37 cellular contexts compared by ENCODE assay signal in the genomic region with DNA sequence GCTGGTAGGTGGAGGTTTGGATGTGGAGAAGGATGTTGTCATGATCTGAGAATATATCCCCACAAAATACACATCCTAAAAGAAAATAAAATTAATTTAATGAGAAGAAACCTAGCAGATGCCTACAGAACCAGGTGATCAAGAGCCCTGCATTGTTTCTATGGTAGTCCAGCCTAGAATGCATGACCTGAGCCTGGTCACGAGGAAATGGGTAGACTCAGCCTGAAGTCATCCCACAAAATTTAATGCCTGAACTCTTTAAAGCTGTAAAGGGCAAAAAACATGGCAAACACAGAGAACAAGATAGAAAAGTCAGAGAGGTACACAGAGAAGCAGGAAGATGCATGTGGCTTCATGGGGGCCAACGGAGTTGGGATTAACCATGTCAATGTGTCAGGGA. TPM values are rescaled to one million over a fixed set of nuclear protein-coding genes. Genes with fewer than 3 reads are reported as not detected.
"Had no signal": no experiment of that assay in that cellular context is flagged by ENCODE, and none has a peak within 500 bp of the region (broad histone marks: within the 10 kb centered on the region; RNA-seq: fewer than 3 reads in every experiment).

No MANE protein-coding gene starts in this region.

- H3K36me3 Mint-ChIP-seq: immature natural killer cell had no signal

- FAIRE-seq: astrocyte had no signal

- H3K27ac Mint-ChIP-seq: activated CD4-positive, alpha-beta memory T cell treated with anti-CD3 and anti-CD28 coated beads, Interleukin-2, amount 10 ng/mL, durations not matched to agents 7 days and 5 days; activated CD4-positive, alpha-beta T cell treated with anti-CD3 and anti-CD28 coated beads, Interleukin-2, amount 10 ng/mL, durations not matched to agents 7 days and 5 days; activated T-cell treated with anti-CD3 and anti-CD28 coated beads, Interleukin-2, amount 50 U/mL, for 24 hours; effector memory CD8-positive, alpha-beta T cell; nephron; T-helper 17 cell had no signal

- H3K4me3 Mint-ChIP-seq: activated CD4-positive, alpha-beta memory T cell treated with anti-CD3 and anti-CD28 coated beads, Interleukin-2, amount 10 ng/mL, durations not matched to agents 7 days and 5 days; activated CD4-positive, alpha-beta T cell treated with anti-CD3 and anti-CD28 coated beads, Interleukin-2, amount 10 ng/mL, durations not matched to agents 7 days and 5 days; activated T-cell treated with anti-CD3 and anti-CD28 coated beads, Interleukin-2, amount 50 U/mL, for 24 hours; effector memory CD8-positive, alpha-beta T cell; immature natural killer cell; nephron; T-helper 17 cell had no signal

- H3K4me1 ChIP-seq: prostate gland, sigmoid colon had no signal

- H3K4me2 ChIP-seq: smooth muscle cell had no signal

- H3K27ac ChIP-seq: brain microvascular endothelial cell, coronary artery, gastroesophageal sphincter, heart left ventricle, left lung, lower lobe of right lung, ovary, prostate gland, sigmoid colon, tibial nerve had no signal

- H3K27me3 ChIP-seq: brain microvascular endothelial cell, gastroesophageal sphincter, heart left ventricle, left lung, ovary, sigmoid colon, tibial nerve had no signal

- H3K4me1 Mint-ChIP-seq: T-helper 17 cell had no signal

- DNase-seq: activated CD4-positive, alpha-beta memory T cell treated with anti-CD3 and anti-CD28 coated beads, Interleukin-2, amount 10 ng/mL, durations not matched to agents 7 days and 5 days; activated CD4-positive, alpha-beta T cell treated with anti-CD3 and anti-CD28 coated beads for 1 hour; activated CD4-positive, alpha-beta T cell treated with anti-CD3 and anti-CD28 coated beads, Interleukin-2, amount 10 ng/mL, durations not matched to agents 7 days and 5 days; activated CD8-positive, alpha-beta memory T cell treated with anti-CD3 and anti-CD28 coated beads, Interleukin-2, amount 50 U/mL, for 48 hours; activated gamma-delta T cell; activated naive CD4-positive, alpha-beta T cell treated with anti-CD3 and anti-CD28 coated beads, Interleukin-2, amount 50 U/mL, for 16 hours; activated T-cell treated with anti-CD3 and anti-CD28 coated beads, Interleukin-2, amount 50 U/mL, for 24 hours; amniotic stem cell; brain microvascular endothelial cell; effector memory CD8-positive, alpha-beta T cell; heart left ventricle; hypothalamus; immature natural killer cell; kidney glomerular epithelial cell; left lung; lower lobe of right lung; ovary; sigmoid colon; stimulated activated CD4-positive, alpha-beta T cell treated with anti-CD3 and anti-CD28 coated beads, Interleukin-1b, Interleukin-23, amount 100 ng/mL, for 48 hours; stimulated activated naive CD4-positive, alpha-beta T cell treated with Interleukin-2 at 50 U/mL for 16 hours; T-helper 17 cell; T1000 had no signal

- ATAC-seq: effector memory CD8-positive, alpha-beta T cell; gastroesophageal sphincter; heart left ventricle; left lung; lower lobe of right lung; T-helper 17 cell had no signal

- H3K36me3 ChIP-seq: gastroesophageal sphincter, heart left ventricle, left lung, lower lobe of right lung, ovary, prostate gland, sigmoid colon had no signal

- H3K4me3 ChIP-seq: coronary artery, gastroesophageal sphincter, heart left ventricle, left lung, lower lobe of right lung, ovary, prostate gland, sigmoid colon, smooth muscle cell, tibial nerve had no signal

- H3K9me3 Mint-ChIP-seq: activated CD4-positive, alpha-beta memory T cell treated with anti-CD3 and anti-CD28 coated beads, Interleukin-2, amount 10 ng/mL, durations not matched to agents 7 days and 5 days; activated CD4-positive, alpha-beta T cell treated with anti-CD3 and anti-CD28 coated beads, Interleukin-2, amount 10 ng/mL, durations not matched to agents 7 days and 5 days; activated T-cell treated with anti-CD3 and anti-CD28 coated beads, Interleukin-2, amount 50 U/mL, for 24 hours; effector memory CD8-positive, alpha-beta T cell; immature natural killer cell; nephron had no signal

- H3K9me3 ChIP-seq: gastroesophageal sphincter, heart left ventricle, left lung, lower lobe of right lung, ovary, prostate gland, sigmoid colon, tibial nerve had no signal

- H3K27me3 Mint-ChIP-seq: activated T-cell treated with anti-CD3 and anti-CD28 coated beads, Interleukin-2, amount 50 U/mL, for 24 hours had no signal

RNA-seq across cellular contexts. Expression of gene LDHAL6B, which starts 36.0 kb away (rescaled TPM):
- total RNA-seq: activated CD4-positive, alpha-beta memory T cell treated with anti-CD3 and anti-CD28 coated beads, Interleukin-2, amount 10 ng/mL, durations not matched to agents 7 days and 5 days; activated CD4-positive, alpha-beta T cell treated with anti-CD3 and anti-CD28 coated beads, Interleukin-2, amount 10 ng/mL, durations not matched to agents 7 days and 5 days; astrocyte; cardiac septum; cerebellum; fibroblast of lung; fibroblast of villous mesenchyme; heart left ventricle; left lung; lower lobe of right lung; mucosa of gallbladder; ovary; sigmoid colon; smooth muscle cell; T-helper 17 cell; temporal lobe; tibial nerve; ureter had no signal
- polyA plus RNA-seq: esophagus, fibroblast of lung, heart left ventricle, immature natural killer cell, ovary, sigmoid colon, smooth muscle cell had no signal
